Comparison of ENCODE assay signal across 19 cellular contexts in the genomic region with DNA sequence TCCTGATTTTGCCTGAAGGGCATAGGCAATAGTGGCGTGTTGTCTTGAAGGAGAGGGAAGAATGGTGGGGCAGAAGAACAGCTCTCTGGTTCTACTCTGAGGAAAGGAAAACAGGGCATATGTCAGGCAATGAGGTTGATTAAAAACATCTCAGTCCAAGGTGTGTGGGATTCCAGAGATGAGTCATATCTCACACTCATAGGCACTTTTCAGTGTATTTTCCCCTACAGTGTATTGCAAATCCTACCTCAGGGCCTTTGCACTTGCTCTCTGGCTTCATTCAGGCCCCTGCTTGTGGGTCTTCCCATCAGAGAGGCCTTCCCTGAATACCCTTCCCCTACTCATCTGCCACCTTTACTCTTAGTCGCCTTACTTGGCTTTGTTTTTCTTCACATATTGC.
DNase-seq lines count a peak whose midpoint lies in the region; ATAC-seq, FAIRE-seq and TF ChIP-seq lines count a peak whose summit lies in the region.
"Had no signal": no experiment of that assay in that cellular context is flagged by ENCODE, and none has a peak within 500 bp of the region (broad histone marks: within the 10 kb centered on the region; RNA-seq: fewer than 3 reads in every experiment).

No MANE protein-coding gene starts in this region.

- H3K4me1 ChIP-seq in A549 = peaks cover 22% of the 10 kb centered on the region

- intact Hi-C loops in activated CD4-positive, alpha-beta memory T cell treated with anti-CD3 and anti-CD28 coated beads for 36 hours (cut with micrococcal nuclease) = no loop called here
- intact Hi-C loops in activated T-helper 1 cell treated with anti-CD3 and anti-CD28 coated beads, Interleukin-12 subunit alpha, Interleukin-12 subunit beta, Interleukin-2, Interleukin-4 antibody, amounts not matched to agents 30 ng/mL and 10 ng/mL and 1 ng/mL, durations not matched to agents 14 hours and 24 hours and 36 hours (cut with micrococcal nuclease) = loop anchor here (5.0 kb wide), 1 partner anchor 39 kb away; no protein-coding TSS in a partner anchor

- peak; percentile 16 for DNase-seq in activated CD4-positive, alpha-beta memory T cell treated with anti-CD3 and anti-CD28 coated beads for 36 hours
- no peak for DNase-seq in activated CD4-positive, alpha-beta memory T cell treated with anti-CD3 and anti-CD28 coated beads, Interleukin-2, amount 10 ng/mL, durations not matched to agents 7 days and 5 days
- DNase-seq in A549 (ENCODE audit: low read depth in 1 of 2, low spot score in 1 of 2) (no peak), foreskin melanocyte (peak; percentile 18), NCI-H69 (lab: John Stamatoyannopoulos, UW) (no peak), globus pallidus (ENCODE audit: low spot score) (no peak)
- no peak for DNase-seq in activated T-helper 1 cell treated with anti-CD3 and anti-CD28 coated beads, Interleukin-12 subunit alpha, Interleukin-12 subunit beta, Interleukin-2, Interleukin-4 antibody, amounts not matched to agents 30 ng/mL and 10 ng/mL and 1 ng/mL, durations not matched to agents 14 hours and 24 hours and 36 hours (ENCODE audit: low spot score)
- DNase-seq: 8988T; CD8-positive, alpha-beta T cell; DMS79; GM23248; NCI-H1417 treated with DMSO at 0.1 percent for 48 hours; NCI-H2029 treated with DMSO at 0.1 percent for 48 hours; NCI-H2171 treated with DMSO at 0.1 percent for 48 hours; NCI-H82; PC-3 had no signal

- no peaks in the 10 kb centered on the region for H3K36me3 Mint-ChIP-seq in activated CD4-positive, alpha-beta memory T cell treated with anti-CD3 and anti-CD28 coated beads for 36 hours
- peaks cover 7% of the 10 kb centered on the region for H3K36me3 Mint-ChIP-seq in activated CD4-positive, alpha-beta memory T cell treated with anti-CD3 and anti-CD28 coated beads, Interleukin-2, amount 10 ng/mL, durations not matched to agents 7 days and 5 days (ENCODE audit: low read depth)
- no peaks in the 10 kb centered on the region for H3K36me3 Mint-ChIP-seq in activated T-helper 1 cell treated with anti-CD3 and anti-CD28 coated beads, Interleukin-12 subunit alpha, Interleukin-12 subunit beta, Interleukin-2, Interleukin-4 antibody, amounts not matched to agents 30 ng/mL and 10 ng/mL and 1 ng/mL, durations not matched to agents 14 hours and 24 hours and 36 hours (ENCODE audit: low read depth)
- H3K36me3 Mint-ChIP-seq: CD8-positive, alpha-beta T cell had no signal

- H3K4me1 Mint-ChIP-seq in activated CD4-positive, alpha-beta memory T cell treated with anti-CD3 and anti-CD28 coated beads for 36 hours (ENCODE audit: low read depth) = peaks cover 39% of the 10 kb centered on the region
- peaks cover 16% of the 10 kb centered on the region for H3K4me1 Mint-ChIP-seq in activated CD4-positive, alpha-beta memory T cell treated with anti-CD3 and anti-CD28 coated beads, Interleukin-2, amount 10 ng/mL, durations not matched to agents 7 days and 5 days
- peaks cover 17% of the 10 kb centered on the region for H3K4me1 Mint-ChIP-seq in activated T-helper 1 cell treated with anti-CD3 and anti-CD28 coated beads, Interleukin-12 subunit alpha, Interleukin-12 subunit beta, Interleukin-2, Interleukin-4 antibody, amounts not matched to agents 30 ng/mL and 10 ng/mL and 1 ng/mL, durations not matched to agents 14 hours and 24 hours and 36 hours (ENCODE audit: low read depth)

- H3K27ac ChIP-seq in A549 = no peak overlapping the region
- H3K27ac ChIP-seq: BLaER1, GM23248 had no signal

- 88% methylated on average over 2 of the region's 2 CpGs for WGBS in A549 (ENCODE audit: missing lambda C conversion rate)

- ATAC-seq in A549 = no peak
- no peak for ATAC-seq in HG03460 (IDR thresholded peaks at IDR 0.05; ENCODE audit: unreplicated experiment)
- ATAC-seq: CD8-positive, alpha-beta T cell; PC-3 had no signal

- TF ChIP-seq EP300 in A549 (IDR thresholded peaks at IDR 0.05) = no peak

- no peaks in the 10 kb centered on the region for H3K9me3 Mint-ChIP-seq in activated CD4-positive, alpha-beta memory T cell treated with anti-CD3 and anti-CD28 coated beads for 36 hours
- H3K9me3 Mint-ChIP-seq in activated CD4-positive, alpha-beta memory T cell treated with anti-CD3 and anti-CD28 coated beads, Interleukin-2, amount 10 ng/mL, durations not matched to agents 7 days and 5 days = peaks cover 4% of the 10 kb centered on the region
- H3K9me3 Mint-ChIP-seq in activated T-helper 1 cell treated with anti-CD3 and anti-CD28 coated beads, Interleukin-12 subunit alpha, Interleukin-12 subunit beta, Interleukin-2, Interleukin-4 antibody, amounts not matched to agents 30 ng/mL and 10 ng/mL and 1 ng/mL, durations not matched to agents 14 hours and 24 hours and 36 hours = no peaks in the 10 kb centered on the region
- H3K9me3 Mint-ChIP-seq: CD8-positive, alpha-beta T cell had no signal

- POLR2A ChIA-PET in activated CD4-positive, alpha-beta memory T cell treated with anti-CD3 and anti-CD28 coated beads for 36 hours (lab: Charles Lee) = no interaction called here
- POLR2A ChIA-PET in activated CD4-positive, alpha-beta memory T cell treated with anti-CD3 and anti-CD28 coated beads, Interleukin-2, amount 10 ng/mL, durations not matched to agents 7 days and 5 days (lab: Charles Lee) = no interaction called here
- POLR2A ChIA-PET in A549 (lab: Yijun Ruan, JAX) = no interaction called here

- no peak overlapping the region for H3K4me3 Mint-ChIP-seq in activated CD4-positive, alpha-beta memory T cell treated with anti-CD3 and anti-CD28 coated beads for 36 hours
- H3K4me3 Mint-ChIP-seq in activated CD4-positive, alpha-beta memory T cell treated with anti-CD3 and anti-CD28 coated beads, Interleukin-2, amount 10 ng/mL, durations not matched to agents 7 days and 5 days = no peak overlapping the region
- H3K4me3 Mint-ChIP-seq in activated T-helper 1 cell treated with anti-CD3 and anti-CD28 coated beads, Interleukin-12 subunit alpha, Interleukin-12 subunit beta, Interleukin-2, Interleukin-4 antibody, amounts not matched to agents 30 ng/mL and 10 ng/mL and 1 ng/mL, durations not matched to agents 14 hours and 24 hours and 36 hours = no peak overlapping the region
- H3K4me3 Mint-ChIP-seq: CD8-positive, alpha-beta T cell had no signal

- H3K4me2 ChIP-seq in A549 = no peak overlapping the region
- H3K4me2 ChIP-seq: BLaER1 had no signal

- no peaks in the 10 kb centered on the region for H3K9me3 ChIP-seq in A549

- TF ChIP-seq POLR2A in A549 (IDR thresholded peaks at IDR 0.05; ENCODE audit: low read length) = no peak

- FAIRE-seq in A549 (lab: Jason Lieb, UNC) = no peak
- FAIRE-seq: D721Med had no signal

- no peak for TF ChIP-seq RAD21 in A549 (conservative IDR thresholded peaks at IDR 0.05 in 1 of 2, IDR thresholded peaks at IDR 0.05 in 1 of 2)

- no peak overlapping the region for H3K4me3 ChIP-seq in A549
- H3K4me3 ChIP-seq: BLaER1, GM23248 had no signal

- no peaks in the 10 kb centered on the region for H3K27me3 Mint-ChIP-seq in activated CD4-positive, alpha-beta memory T cell treated with anti-CD3 and anti-CD28 coated beads for 36 hours
- no peaks in the 10 kb centered on the region for H3K27me3 Mint-ChIP-seq in activated CD4-positive, alpha-beta memory T cell treated with anti-CD3 and anti-CD28 coated beads, Interleukin-2, amount 10 ng/mL, durations not matched to agents 7 days and 5 days
- H3K27me3 Mint-ChIP-seq in activated T-helper 1 cell treated with anti-CD3 and anti-CD28 coated beads, Interleukin-12 subunit alpha, Interleukin-12 subunit beta, Interleukin-2, Interleukin-4 antibody, amounts not matched to agents 30 ng/mL and 10 ng/mL and 1 ng/mL, durations not matched to agents 14 hours and 24 hours and 36 hours (ENCODE audit: insufficient read depth) = no peaks in the 10 kb centered on the region

- H3K27ac Mint-ChIP-seq in activated CD4-positive, alpha-beta memory T cell treated with anti-CD3 and anti-CD28 coated beads for 36 hours = no peak overlapping the region
- no peak overlapping the region for H3K27ac Mint-ChIP-seq in activated CD4-positive, alpha-beta memory T cell treated with anti-CD3 and anti-CD28 coated beads, Interleukin-2, amount 10 ng/mL, durations not matched to agents 7 days and 5 days
- H3K27ac Mint-ChIP-seq in activated T-helper 1 cell treated with anti-CD3 and anti-CD28 coated beads, Interleukin-12 subunit alpha, Interleukin-12 subunit beta, Interleukin-2, Interleukin-4 antibody, amounts not matched to agents 30 ng/mL and 10 ng/mL and 1 ng/mL, durations not matched to agents 14 hours and 24 hours and 36 hours = peak overlapping the region; percentile 22
- H3K27ac Mint-ChIP-seq: CD8-positive, alpha-beta T cell had no signal

- no peak for TF ChIP-seq CTCF in A549 (IDR thresholded peaks at IDR 0.05)

- CTCF ChIA-PET in activated CD4-positive, alpha-beta memory T cell treated with anti-CD3 and anti-CD28 coated beads for 36 hours (lab: Charles Lee) = no interaction called here
- CTCF ChIA-PET in activated CD4-positive, alpha-beta memory T cell treated with anti-CD3 and anti-CD28 coated beads, Interleukin-2, amount 10 ng/mL, durations not matched to agents 7 days and 5 days (lab: Charles Lee) = no interaction called here
- CTCF ChIA-PET in A549 (lab: Yijun Ruan, JAX) = interaction anchor here (0.6 to 1.2 kb wide), 2 partner anchors 17 to 22 kb away, joined by 3 to 4 read pairs; no protein-coding TSS in a partner anchor

TF ChIP-seq in A549, 52 proteins besides CTCF, POLR2A, EP300 and RAD21:
- TF ChIP-seq SMC3 (IDR thresholded peaks at IDR 0.05) = no peak
- TF ChIP-seq FOSL2 (IDR thresholded peaks at IDR 0.05) = no peak
- TF ChIP-seq FOSL2 (CRISPR knock-in tag; IDR thresholded peaks at IDR 0.05) = peak; percentile 32; the same call in 1 of the 2 replicates

Comparison
In these comparisons a context has a peak if more than half of its experiments do, and no peak if none do; other contexts are left out.
1. DNase-seq: peak in activated CD4-positive, alpha-beta memory T cell treated with anti-CD3 and anti-CD28 coated beads for 36 hours (single experiment) and foreskin melanocyte (single experiment); none in activated CD4-positive, alpha-beta memory T cell treated with anti-CD3 and anti-CD28 coated beads, Interleukin-2, amount 10 ng/mL, durations not matched to agents 7 days and 5 days (single experiment), A549 (0 of 2), activated T-helper 1 cell treated with anti-CD3 and anti-CD28 coated beads, Interleukin-12 subunit alpha, Interleukin-12 subunit beta, Interleukin-2, Interleukin-4 antibody, amounts not matched to agents 30 ng/mL and 10 ng/mL and 1 ng/mL, durations not matched to agents 14 hours and 24 hours and 36 hours (single experiment), NCI-H69 (single experiment) and globus pallidus (single experiment).